ENCODE assay signal across 22 cellular contexts in the genomic region with DNA sequence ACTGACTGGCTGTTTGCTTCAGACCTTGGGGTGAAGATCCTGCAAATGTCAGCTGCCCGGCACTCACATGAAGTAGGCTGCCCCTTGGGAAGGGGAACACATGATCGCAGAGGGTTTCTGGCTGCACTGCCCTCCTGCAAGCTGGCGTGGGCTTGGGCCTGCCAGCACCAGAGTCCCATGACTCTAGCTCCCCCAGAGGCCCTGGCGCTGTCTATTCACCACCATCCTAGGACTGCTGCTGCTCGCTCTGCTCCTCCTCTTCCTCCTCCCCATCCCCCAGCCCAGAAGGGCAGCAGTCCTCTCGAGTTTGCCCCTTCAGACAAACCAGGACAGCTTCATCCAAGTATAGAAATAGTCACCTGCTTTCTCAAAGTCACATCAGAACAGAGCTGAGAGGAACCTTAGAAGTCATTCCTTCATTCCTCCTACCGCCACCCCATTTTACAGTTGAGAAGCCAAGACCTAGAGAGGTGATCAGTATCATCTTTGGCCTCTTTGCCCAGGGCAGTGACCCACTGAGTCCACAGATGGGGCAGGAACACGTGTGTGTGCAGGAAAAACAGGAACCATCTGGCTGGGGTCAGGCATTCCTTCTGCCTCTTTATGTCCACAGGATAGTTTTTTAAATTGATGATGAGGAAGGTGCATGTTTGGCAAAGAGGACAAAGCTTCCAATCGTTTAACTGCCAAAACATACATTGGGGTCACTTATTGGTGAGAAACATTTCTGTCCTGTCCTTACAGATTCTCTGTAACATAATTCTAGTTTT. TPM values are rescaled to one million over a fixed set of nuclear protein-coding genes. Genes with fewer than 3 reads are reported as not detected.
DNase-seq lines count a peak whose midpoint lies in the region; ATAC-seq, FAIRE-seq and TF ChIP-seq lines count a peak whose summit lies in the region.
"Had no signal": no experiment of that assay in that cellular context is flagged by ENCODE, and none has a peak within 500 bp of the region (broad histone marks: within the 10 kb centered on the region; RNA-seq: fewer than 3 reads in every experiment).

No MANE protein-coding gene starts in this region.

- TF ChIP-seq POLR2A in Peyer's patch (IDR thresholded peaks at IDR 0.05) (no peak), endothelial cell of umbilical vein (IDR thresholded peaks at IDR 0.05; ENCODE audit: low read depth, low read length) (no peak), spleen (IDR thresholded peaks at IDR 0.05) (no peak)

- H3K9me2 ChIP-seq in GM23338 (ENCODE audit: insufficient read depth), result no peaks in the 10 kb centered on the region

- H3K4me2 ChIP-seq in GM23338 (no peak overlapping the region), endothelial cell of umbilical vein (ENCODE audit: insufficient read depth, low read length) (no peak overlapping the region)
- H3K4me2 ChIP-seq: BLaER1 had no signal

- H3K27me3 ChIP-seq in GM23338 (ENCODE audit: insufficient read depth), result no peaks in the 10 kb centered on the region
- H3K27me3 ChIP-seq in Peyer's patch, result no peaks in the 10 kb centered on the region
- no peaks in the 10 kb centered on the region for H3K27me3 ChIP-seq in endothelial cell of umbilical vein (ENCODE audit: control insufficient read depth in 2 of 2, insufficient read depth in 2 of 2, low read length in 2 of 2)
- H3K27me3 ChIP-seq in spleen (replicated peaks in 1 of 7), result no peaks in the 10 kb centered on the region
- H3K27me3 ChIP-seq in right cardiac atrium (ENCODE audit: control insufficient read depth, insufficient read depth), result no peaks in the 10 kb centered on the region
- H3K27me3 ChIP-seq: BLaER1 had no signal

- dilution Hi-C loops in endothelial cell of umbilical vein (cut with MboI; ENCODE audit: extremely low pct_ligation_motif_present, low sequenced_read_pairs), result no loop called here

- 0 out of 4 replicates have a peak, but pooled peaks of 1 of the 2 experiments have one; percentile 2 for TF ChIP-seq CTCF in GM23338 (conservative IDR thresholded peaks at IDR 0.05; ENCODE audit: low read depth in 2 of 2)
- TF ChIP-seq CTCF in Peyer's patch (IDR thresholded peaks at IDR 0.05), result no peak
- TF ChIP-seq CTCF in endothelial cell of umbilical vein (IDR thresholded peaks at IDR 0.05; ENCODE audit: extremely low read depth in 1 of 2, insufficient read depth in 1 of 2, low read depth in 1 of 2, low read length in 2 of 2), result no peak
- no peak for TF ChIP-seq CTCF in spleen (IDR thresholded peaks at IDR 0.05 in 8 of 11, conservative IDR thresholded peaks at IDR 0.05 in 3 of 11)

- no peak overlapping the region for H3K4me3 ChIP-seq in GM23338
- no peak overlapping the region for H3K4me3 ChIP-seq in Peyer's patch
- no peak overlapping the region for H3K4me3 ChIP-seq in endothelial cell of umbilical vein (replicated peaks in 1 of 3; ENCODE audit: insufficient read depth in 1 of 3, low read depth in 1 of 3, low read length in 3 of 3)
- H3K4me3 ChIP-seq in spleen, result no peak overlapping the region
- H3K4me3 ChIP-seq in right cardiac atrium (ENCODE audit: low read length), result no peak overlapping the region
- H3K4me3 ChIP-seq: BLaER1, HAP-1 had no signal

- H3K79me2 ChIP-seq in GM23338 (replicated peaks; ENCODE audit: insufficient read depth) (no peaks in the 10 kb centered on the region), endothelial cell of umbilical vein (ENCODE audit: control insufficient read depth, insufficient read depth, low read length) (no peaks in the 10 kb centered on the region)

- peaks cover 4% of the 10 kb centered on the region; the same call in 2 of the 3 replicates for H3K4me1 Mint-ChIP-seq in GM23338

- H3K9me3 ChIP-seq in Peyer's patch (no peaks in the 10 kb centered on the region), endothelial cell of umbilical vein (replicated peaks; ENCODE audit: control insufficient read depth, insufficient read depth, low read length) (no peaks in the 10 kb centered on the region), spleen (no peaks in the 10 kb centered on the region), right cardiac atrium (ENCODE audit: control insufficient read depth, low read length) (no peaks in the 10 kb centered on the region)
- H3K9me3 ChIP-seq: BLaER1, HAP-1 had no signal

- peak; percentile 55 for FAIRE-seq in endothelial cell of umbilical vein (lab: Jason Lieb, UNC)
- FAIRE-seq: HTR-8/SVneo had no signal

- H3K9ac ChIP-seq in endothelial cell of umbilical vein (replicated peaks; ENCODE audit: extremely low read depth, insufficient read depth, low read length), result no peak overlapping the region
- H3K9ac ChIP-seq: BLaER1 had no signal

- H3K27ac ChIP-seq in GM23338 (ENCODE audit: low read depth) (no peak overlapping the region), Peyer's patch (peak overlapping the region in 3 of 4 donors; percentile 53 to 82 (median 59)), endothelial cell of umbilical vein (ENCODE audit: insufficient read depth, low read depth, low read length) (no peak overlapping the region), spleen (no peak overlapping the region), right cardiac atrium (ENCODE audit: low read length) (no peak overlapping the region)
- H3K27ac ChIP-seq: BLaER1 had no signal

- 67 to 75% (median 72%) methylated on average over 9 of the region's 9 CpGs for WGBS in spleen, 5 donors
- WGBS in right cardiac atrium, result 67% methylated on average over 9 of the region's 9 CpGs

- H4K20me1 ChIP-seq in GM23338 (replicated peaks; ENCODE audit: insufficient read depth), result no peaks in the 10 kb centered on the region; the same call in 1 of the 2 replicates
- H4K20me1 ChIP-seq in endothelial cell of umbilical vein (replicated peaks; ENCODE audit: control insufficient read depth, extremely low read depth, insufficient read depth, low read length), result no peaks in the 10 kb centered on the region
- H4K20me1 ChIP-seq: BLaER1 had no signal

- peak overlapping the region; percentile 27; the same call in 1 of the 2 replicates for H3K27ac Mint-ChIP-seq in GM23338
- H3K27ac Mint-ChIP-seq: CD4-positive, alpha-beta T cell; IgD-negative memory B cell had no signal

- no peaks in the 10 kb centered on the region for H3K9me1 ChIP-seq in endothelial cell of umbilical vein (replicated peaks; ENCODE audit: control insufficient read depth, extremely low read depth, insufficient read depth, low read length)

- no peaks in the 10 kb centered on the region for H3K9me3 Mint-ChIP-seq in GM23338
- H3K9me3 Mint-ChIP-seq: CD4-positive, alpha-beta T cell; IgD-negative memory B cell had no signal

- POLR2A ChIA-PET in endothelial cell of umbilical vein (lab: Charles Lee), result no interaction called here

- no peak for DNase-seq in GM23338 (ENCODE audit: low spot score)
- no peak for DNase-seq in Peyer's patch
- peak; percentile 22 for DNase-seq in endothelial cell of umbilical vein (ENCODE audit: low read depth, low spot score)
- peak; percentile 56 for DNase-seq in spleen
- DNase-seq in epidermal melanocyte (ENCODE audit: insufficient read length, low spot score), result no peak
- no peak for DNase-seq in HK-2 (ENCODE audit: unreplicated experiment)
- DNase-seq in right cardiac atrium, result no peak
- DNase-seq: CD4-positive, alpha-beta T cell; COR-L47; DMS 273 treated with DMSO at 0.1 percent for 48 hours; DMS79 treated with DMSO at 0.1 percent for 48 hours; NCI-H1694; NCI-H2081; NCI-H2171; NCI-H345; NCI-H524 treated with DMSO at 0.1 percent for 48 hours; NCI-H82; Right ventricle myocardium superior had no signal

- peaks cover 6% of the 10 kb centered on the region for H3K27me3 Mint-ChIP-seq in GM23338 (ENCODE audit: insufficient read depth, low read depth, poor library complexity)
- H3K27me3 Mint-ChIP-seq: CD4-positive, alpha-beta T cell had no signal

- H2AFZ ChIP-seq in GM23338 (no peak overlapping the region), endothelial cell of umbilical vein (ENCODE audit: low read depth, low read length) (no peak overlapping the region)

- intact Hi-C loops in endothelial cell of umbilical vein (cut with micrococcal nuclease) (no loop called here), spleen (cut with DNase I; ENCODE audit: low total_unique reads) (no loop called here), right cardiac atrium (cut with DNase I) (no loop called here)

- no peaks in the 10 kb centered on the region for H3F3A ChIP-seq in GM23338 (replicated peaks; ENCODE audit: low read depth)

- ATAC-seq in GM23338 (peak; percentile 29; the same call in 2 of the 3 replicates), right cardiac atrium (no peak)

- H3K4me1 ChIP-seq in GM23338 (ENCODE audit: insufficient read depth), result no peaks in the 10 kb centered on the region
- H3K4me1 ChIP-seq in Peyer's patch, result peaks cover 0 to 17% (median 5%) of the 10 kb centered on the region in 4 donors
- no peaks in the 10 kb centered on the region for H3K4me1 ChIP-seq in endothelial cell of umbilical vein (ENCODE audit: control insufficient read depth, extremely low read depth, insufficient read depth, low read length)
- H3K4me1 ChIP-seq in spleen, result peaks cover 7 to 20% (median 11%) of the 10 kb centered on the region in 6 donors
- peaks cover 3% of the 10 kb centered on the region for H3K4me1 ChIP-seq in right cardiac atrium (ENCODE audit: control insufficient read depth, insufficient read depth, low read length)
- H3K4me1 ChIP-seq: BLaER1, HAP-1 had no signal

- no peaks in the 10 kb centered on the region for H3K36me3 Mint-ChIP-seq in GM23338 (ENCODE audit: low read depth)

- H3K36me3 ChIP-seq in GM23338 (ENCODE audit: insufficient read depth) (no peaks in the 10 kb centered on the region), Peyer's patch (no peaks in the 10 kb centered on the region), endothelial cell of umbilical vein (ENCODE audit: control insufficient read depth in 2 of 2, extremely low read depth in 1 of 2, insufficient read depth in 2 of 2, low read length in 2 of 2) (no peaks in the 10 kb centered on the region), spleen (peaks cover 0 to 4% (median 0%) of the 10 kb centered on the region in 6 donors)
- H3K36me3 ChIP-seq: BLaER1, HAP-1 had no signal

- H3K4me3 Mint-ChIP-seq in GM23338, result no peak overlapping the region
- H3K4me3 Mint-ChIP-seq: CD4-positive, alpha-beta T cell; IgD-negative memory B cell had no signal

- no TSS peak for BruUV-seq in endothelial cell of umbilical vein (replicated peaks; lab: Mats Ljungman, UMichigan)

- CTCF ChIA-PET in endothelial cell of umbilical vein (lab: Charles Lee), result interaction anchor here (0.6 to 1.2 kb wide), 7 partner anchors 17 to 650 kb away, joined by 3 to 5 read pairs (median 3); a partner anchor contains a TSS

RNA-seq across cellular contexts. Expression of a gene that starts 13.2 kb away (rescaled TPM):
- total RNA-seq in GM23338 (2014; rRNA removed; shearing (Covaris generic)), result 14.0 and 15.3 TPM in 2 replicates
- 84.3 and 91.7 TPM in 2 replicates for polyA plus RNA-seq in GM23338 (2016; fragmentation: Nextera tagmentation; extraction: Ambion mirVana)
- 10 to 100 TPM; 17.8 to 33.8 (median 24.3) TPM for total RNA-seq in Peyer's patch
- 28.7 and 29.6 TPM in 2 replicates for total RNA-seq in endothelial cell of umbilical vein
- polyA plus RNA-seq in endothelial cell of umbilical vein, result 6.9 and 7.7 TPM in 2 replicates
- 12.2 and 12.6 TPM in 2 replicates for polyA plus RNA-seq in endothelial cell of umbilical vein (2011; cell fraction: cytosol; rRNA removed)
- 4.2 and 4.8 TPM in 2 replicates for polyA plus RNA-seq in endothelial cell of umbilical vein (2011; cell fraction: nucleus; rRNA removed)
- 22.9 and 34.8 TPM in 2 replicates for polyA plus RNA-seq in endothelial cell of umbilical vein (2012)
- 9.4 and 11.8 TPM in 2 replicates for polyA minus RNA-seq in endothelial cell of umbilical vein
- polyA minus RNA-seq in endothelial cell of umbilical vein (2011; cell fraction: cytosol; rRNA and poly(A)+ RNA removed), result 7.9 TPM
- polyA minus RNA-seq in endothelial cell of umbilical vein (2011; cell fraction: nucleus; rRNA and poly(A)+ RNA removed), result 3.1 and 7.0 TPM in 2 replicates
- 10 to 100 TPM; 13.7 to 17.9 (median 15.3) TPM for total RNA-seq in spleen
- 10 to 100 TPM in 2 of 3 donors, 1 to 10 TPM in 1; 7.2 to 13.7 (median 10.2) TPM for polyA plus RNA-seq in spleen
- total RNA-seq in right cardiac atrium, result 10 to 100 TPM; 19.0 to 24.2 (median 21.5) TPM
- polyA plus RNA-seq in right cardiac atrium, result 14.7 TPM

RNA-seq across cellular contexts. Expression of a gene that starts 13.5 kb away (rescaled TPM):
- total RNA-seq in GM23338 (2014; rRNA removed; shearing (Covaris generic)), result 34.2 and 39.4 TPM in 2 replicates
- polyA plus RNA-seq in GM23338 (2016; fragmentation: Nextera tagmentation; extraction: Ambion mirVana), result 20.0 and 22.9 TPM in 2 replicates
- total RNA-seq in Peyer's patch, result 10 to 100 TPM; 44.5 to 45.8 (median 45.2) TPM
- total RNA-seq in endothelial cell of umbilical vein, result 8.9 and 9.7 TPM in 2 replicates
- polyA plus RNA-seq in endothelial cell of umbilical vein, result 4.1 and 5.5 TPM in 2 replicates
- polyA plus RNA-seq in endothelial cell of umbilical vein (2011; cell fraction: cytosol; rRNA removed), result 7.4 and 7.5 TPM in 2 replicates
- 8.0 and 8.9 TPM in 2 replicates for polyA plus RNA-seq in endothelial cell of umbilical vein (2011; cell fraction: nucleus; rRNA removed)
- 6.0 and 10.9 TPM in 2 replicates for polyA plus RNA-seq in endothelial cell of umbilical vein (2012)
- polyA minus RNA-seq in endothelial cell of umbilical vein, result 9.3 TPM in 2 replicates
- polyA minus RNA-seq in endothelial cell of umbilical vein (2011; cell fraction: cytosol; rRNA and poly(A)+ RNA removed), result 9.2 TPM
- polyA minus RNA-seq in endothelial cell of umbilical vein (2011; cell fraction: nucleus; rRNA and poly(A)+ RNA removed), result 9.7 and 17.8 TPM in 2 replicates
- total RNA-seq in spleen, result 10 to 100 TPM; 17.3 to 30.6 (median 21.7) TPM
- polyA plus RNA-seq in spleen, result 1 to 10 TPM; 4.2 to 7.3 (median 7.1) TPM
- total RNA-seq in right cardiac atrium, result 10 to 100 TPM; 13.9 to 14.7 (median 14.3) TPM
- polyA plus RNA-seq in right cardiac atrium, result 6.5 TPM

Comparison
In these comparisons a context has a peak if more than half of its experiments do, and no peak if none do; other contexts are left out.
1. DNase-seq: peak in endothelial cell of umbilical vein (single experiment) and spleen (single experiment); none in GM23338 (single experiment), Peyer's patch (0 of 3), epidermal melanocyte (single experiment), HK-2 (single experiment) and right cardiac atrium (0 of 3).
2. H3K27ac ChIP-seq: peak in Peyer's patch (3 of 4); none in GM23338 (single experiment), endothelial cell of umbilical vein (single experiment), spleen (0 of 8) and right cardiac atrium (single experiment).